Comparison of ENCODE assay signal across 13 cellular contexts in genomic region chr18:32802606-32803451, GRCh38. TPM values are rescaled to one million over a fixed set of nuclear protein-coding genes. Genes with fewer than 3 reads are reported as not detected.
DNase-seq lines count a peak whose midpoint lies in the region; ATAC-seq and TF ChIP-seq lines count a peak whose summit lies in the region.
"Had no signal": no experiment of that assay in that cellular context is flagged by ENCODE, and none has a peak within 500 bp of the region (broad histone marks: within the 10 kb centered on the region; RNA-seq: fewer than 3 reads in every experiment).

No MANE protein-coding gene starts in this region.

- no peak overlapping the region for H2AFZ ChIP-seq in mammary epithelial cell (ENCODE audit: low read depth, low read length)

- no peaks in the 10 kb centered on the region for H3K79me2 ChIP-seq in mammary epithelial cell (ENCODE audit: insufficient read depth, low read length)

- H3K27me3 ChIP-seq in mammary epithelial cell (ENCODE audit: insufficient read depth, low read length) (no peaks in the 10 kb centered on the region), left ventricle myocardium inferior (ENCODE audit: low read depth) (no peaks in the 10 kb centered on the region)
- H3K27me3 ChIP-seq: transverse colon had no signal

- no peaks in the 10 kb centered on the region for H4K20me1 ChIP-seq in mammary epithelial cell (ENCODE audit: insufficient read depth, low read length)

- H3K9ac ChIP-seq in mammary epithelial cell (ENCODE audit: insufficient read depth, low read length): no peak overlapping the region

- H3K36me3 ChIP-seq in mammary epithelial cell (ENCODE audit: insufficient read depth, low read length): no peaks in the 10 kb centered on the region
- no peaks in the 10 kb centered on the region for H3K36me3 ChIP-seq in left ventricle myocardium inferior
- H3K36me3 ChIP-seq: transverse colon had no signal

- dilution Hi-C loops in mammary epithelial cell (cut with HindIII; ENCODE audit: low sequenced_read_pairs): no loop called here

- H3K27ac ChIP-seq in mammary epithelial cell (ENCODE audit: insufficient read depth, low read depth, low read length) (no peak overlapping the region), left ventricle myocardium inferior (replicated peaks) (no peak overlapping the region)
- H3K27ac ChIP-seq: transverse colon had no signal

- H3K4me1 ChIP-seq in mammary epithelial cell (ENCODE audit: insufficient read depth, low read length) (no peaks in the 10 kb centered on the region), left ventricle myocardium inferior (no peaks in the 10 kb centered on the region)
- H3K4me1 ChIP-seq: transverse colon had no signal

- 25% methylated on average over 8 of the region's 8 CpGs for WGBS in mammary epithelial cell (ENCODE audit: low coverage, missing lambda C conversion rate)

- in situ Hi-C loops in mammary epithelial cell (cut with MboI; ENCODE audit: low sequenced_read_pairs in 2 of 2): no loop called here

- intact Hi-C loops in mammary epithelial cell (cut with micrococcal nuclease): no loop called here
- intact Hi-C loops in left ventricle myocardium inferior (cut with micrococcal nuclease): no loop called here

- CTCF ChIA-PET in mammary epithelial cell (lab: Charles Lee; ENCODE audit: low non-redundant PET): no interaction called here

- BruUV-seq in mammary epithelial cell (replicated peaks; lab: Mats Ljungman, UMichigan): no TSS peak

- H3K4me2 ChIP-seq in mammary epithelial cell (ENCODE audit: insufficient read depth, low read depth, low read length): no peak overlapping the region

- no peaks in the 10 kb centered on the region for H3K9me3 ChIP-seq in mammary epithelial cell (replicated peaks; ENCODE audit: insufficient read depth, low read length)
- peaks cover 11% of the 10 kb centered on the region for H3K9me3 ChIP-seq in left ventricle myocardium inferior (replicated peaks)

- no peak for TF ChIP-seq CTCF in mammary epithelial cell (conservative IDR thresholded peaks at IDR 0.05 in 1 of 2, IDR thresholded peaks at IDR 0.05 in 1 of 2; ENCODE audit: extremely low read depth in 1 of 2, insufficient read depth in 1 of 2, low read depth in 1 of 2, low read length in 2 of 2)
- no peak for TF ChIP-seq CTCF in left ventricle myocardium inferior (IDR thresholded peaks at IDR 0.05; ENCODE audit: borderline replicate concordance)

- DNase-seq in germinal center (ENCODE audit: low spot score) (peak; percentile 33), mammary epithelial cell (no peak), NCI-H2196 (lab: John Stamatoyannopoulos, UW; ENCODE audit: unreplicated experiment) (no peak), left ventricle myocardium inferior (no peak)
- DNase-seq: activated effector memory CD4-positive, alpha-beta T cell treated with Interleukin-2 at 50 U/mL for 16 hours; CD8-positive, alpha-beta T cell; dermis blood vessel endothelial cell; head of caudate nucleus; transverse colon had no signal

- ATAC-seq in GM18511 (IDR thresholded peaks at IDR 0.05; ENCODE audit: unreplicated experiment) (peak; percentile 64), GM21528 (IDR thresholded peaks at IDR 0.05; ENCODE audit: low FRiP score, unreplicated experiment) (peak; percentile 68), HG03135 (IDR thresholded peaks at IDR 0.05; ENCODE audit: unreplicated experiment) (peak; percentile 60), esophagus mucosa (no peak)
- ATAC-seq: CD8-positive, alpha-beta T cell had no signal

- H3K4me3 ChIP-seq in mammary epithelial cell (replicated peaks in 1 of 3; ENCODE audit: insufficient read depth in 1 of 3, low read depth in 2 of 3, low read length in 3 of 3): no peak overlapping the region
- no peak overlapping the region for H3K4me3 ChIP-seq in left ventricle myocardium inferior
- H3K4me3 ChIP-seq: transverse colon had no signal

RNA-seq across cellular contexts. Expression of gene KLHL14, which starts 30.0 kb away (rescaled TPM):
- not detected for total RNA-seq in mammary epithelial cell
- polyA plus RNA-seq in mammary epithelial cell: not detected
- polyA minus RNA-seq in mammary epithelial cell: not detected
- 0.16 TPM for total RNA-seq in esophagus mucosa
- not detected for total RNA-seq in left ventricle myocardium inferior
